ENCODE assay signal across 8 cellular contexts in the genomic region with DNA sequence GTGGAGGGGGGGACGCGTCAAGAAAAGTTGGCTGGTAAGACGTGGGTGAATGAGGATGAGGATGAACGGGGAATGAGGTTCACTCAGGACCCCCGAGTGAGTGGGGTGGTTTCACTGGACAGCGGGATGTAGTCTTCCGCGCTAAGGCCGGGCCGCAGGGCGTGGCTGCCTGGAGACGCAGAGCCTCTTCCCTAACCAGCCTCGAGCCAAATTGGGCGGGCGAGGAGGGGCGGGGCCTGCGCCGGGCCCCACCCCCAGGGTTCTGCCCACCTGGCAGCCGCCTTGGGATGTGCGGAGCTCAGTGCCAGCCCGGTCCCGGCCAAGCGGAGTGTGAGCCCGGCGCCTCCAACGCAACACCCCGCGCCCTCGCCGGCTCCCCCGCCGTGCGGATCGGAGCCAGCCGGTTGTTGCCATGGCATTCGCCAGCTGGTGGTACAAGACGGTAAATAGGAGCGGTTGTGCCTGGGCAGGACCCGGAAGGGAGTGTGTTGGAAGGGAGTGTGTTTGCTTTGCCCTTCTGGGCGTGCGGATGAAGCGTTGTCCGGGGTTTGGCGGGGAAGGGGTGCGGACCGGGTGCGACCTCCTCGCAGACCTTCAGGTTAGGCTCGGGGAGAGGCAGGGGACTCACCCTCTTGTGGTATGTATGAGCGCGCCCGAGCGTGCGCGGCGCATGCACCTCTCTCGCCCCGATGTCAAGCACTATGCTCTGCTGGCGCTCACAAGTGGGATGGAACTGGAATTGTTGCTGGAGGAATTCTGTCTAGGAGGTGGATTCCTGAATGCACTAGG. TPM values are rescaled to one million over a fixed set of nuclear protein-coding genes. Genes with fewer than 3 reads are reported as not detected.
DNase-seq lines count a peak whose midpoint lies in the region; ATAC-seq and TF ChIP-seq lines count a peak whose summit lies in the region.

No MANE protein-coding gene starts in this region.

- DNase-seq in AG04450 (ENCODE audit: low read depth, low spot score) (peak; percentile 47), NCI-H2196 (lab: John Stamatoyannopoulos, UW; ENCODE audit: unreplicated experiment) (peak; percentile 68), choroid plexus epithelial cell (ENCODE audit: low read depth) (peak; percentile 86), left colon (peak; percentile 94 to 95)
- peak; percentile 92 for DNase-seq in activated CD4-positive, alpha-beta T cell treated with anti-CD3 and anti-CD28 coated beads for 36 hours
- DNase-seq in stimulated activated CD4-positive, alpha-beta T cell treated with anti-CD3 and anti-CD28 coated beads, Interleukin-1b, Interleukin-23, amount 100 ng/mL, for 48 hours, result peak; percentile 85

- TF ChIP-seq CTCF in AG04450 (IDR thresholded peaks at IDR 0.05; ENCODE audit: low read depth, low read length) (peak; percentile 11; the same call in 1 of the 2 replicates), choroid plexus epithelial cell (conservative IDR thresholded peaks at IDR 0.05; ENCODE audit: low read depth, low read length) (no peak)

- peak overlapping the region; percentile 85 for H3K27ac ChIP-seq in AG04450 (ENCODE audit: low read depth, low read length)

- peak overlapping the region; percentile 89 for H3K4me3 Mint-ChIP-seq in activated CD4-positive, alpha-beta T cell treated with anti-CD3 and anti-CD28 coated beads for 36 hours

- no peaks in the 10 kb centered on the region for H3K27me3 ChIP-seq in AG04450 (ENCODE audit: control insufficient read depth, insufficient read depth, low read length)

- peaks cover 2% of the 10 kb centered on the region for H3K36me3 Mint-ChIP-seq in activated CD4-positive, alpha-beta T cell treated with anti-CD3 and anti-CD28 coated beads for 36 hours (ENCODE audit: low read depth)

- H3K4me3 ChIP-seq in AG04450 (ENCODE audit: low read depth, low read length) (peak overlapping the region; percentile 86), choroid plexus epithelial cell (ENCODE audit: low read depth, low read length) (peak overlapping the region; percentile 91)

- H3K9me3 Mint-ChIP-seq in activated CD4-positive, alpha-beta T cell treated with anti-CD3 and anti-CD28 coated beads for 36 hours (ENCODE audit: low read depth), result no peaks in the 10 kb centered on the region

- H3K27ac Mint-ChIP-seq in activated CD4-positive, alpha-beta T cell treated with anti-CD3 and anti-CD28 coated beads for 36 hours, result peak overlapping the region; percentile 95

- CTCF ChIA-PET in AG04450 (lab: Charles Lee), result interaction anchor here (1.8 to 3.6 kb wide), 2 partner anchors 49 to 318 kb away, joined by 5 to 14 read pairs; no protein-coding TSS in a partner anchor
- CTCF ChIA-PET in activated CD4-positive, alpha-beta T cell treated with anti-CD3 and anti-CD28 coated beads for 36 hours (lab: Charles Lee), result interaction anchor here (0.6 to 1.6 kb wide), 7 partner anchors 9 to 1806 kb away, joined by 3 to 5 read pairs (median 3); no protein-coding TSS in a partner anchor

- peaks cover 32% of the 10 kb centered on the region for H3K4me1 Mint-ChIP-seq in activated CD4-positive, alpha-beta T cell treated with anti-CD3 and anti-CD28 coated beads for 36 hours

- POLR2A ChIA-PET in AG04450 (lab: Yijun Ruan, JAX), result interaction anchor here (1.0 to 2.3 kb wide), 5 partner anchors 14 to 49 kb away, joined by 3 to 13 read pairs (median 6); no protein-coding TSS in a partner anchor
- POLR2A ChIA-PET in activated CD4-positive, alpha-beta T cell treated with anti-CD3 and anti-CD28 coated beads for 36 hours (lab: Charles Lee), result interaction anchor here (1.3 to 1.7 kb wide), 2 partner anchors 38 to 40 kb away, joined by 8 to 9 read pairs; no protein-coding TSS in a partner anchor

- intact Hi-C loops in activated CD4-positive, alpha-beta T cell treated with anti-CD3 and anti-CD28 coated beads for 36 hours (cut with DNase I, micrococcal nuclease), result loop anchor here (1.0 to 10.0 kb wide), 16 partner anchors 25 to 1017 kb away; a partner anchor contains a TSS
- intact Hi-C loops in left colon (cut with DNase I, micrococcal nuclease), result no loop called here

- no peaks in the 10 kb centered on the region; the same call in 1 of the 2 replicates for H3K9me3 ChIP-seq in AG04450 (ENCODE audit: control insufficient read depth, insufficient read depth, low read length)

- peaks cover 6% of the 10 kb centered on the region for H3K27me3 Mint-ChIP-seq in activated CD4-positive, alpha-beta T cell treated with anti-CD3 and anti-CD28 coated beads for 36 hours

- ATAC-seq in GM18868 (IDR thresholded peaks at IDR 0.05; ENCODE audit: unreplicated experiment) (peak; percentile 81), HG03097 (IDR thresholded peaks at IDR 0.05; ENCODE audit: low FRiP score, unreplicated experiment) (peak; percentile 67), left colon (peak; percentile 76)
- peak; percentile 80 for ATAC-seq in activated CD4-positive, alpha-beta T cell treated with anti-CD3 and anti-CD28 coated beads for 36 hours

RNA-seq across cellular contexts. Expression of a gene that starts 0.7 kb away (rescaled TPM):
- polyA plus RNA-seq in AG04450 (2011; rRNA removed), result 145 and 191 TPM in 2 replicates
- 106 and 137 TPM in 2 replicates for polyA minus RNA-seq in AG04450 (2011; rRNA and poly(A)+ RNA removed)
- total RNA-seq in activated CD4-positive, alpha-beta T cell treated with anti-CD3 and anti-CD28 coated beads for 36 hours, result 100 to 1,000 TPM; 136 to 211 TPM
- total RNA-seq in left colon, result 100 to 1,000 TPM; 399 TPM

Comparison
In these comparisons a context has a peak if more than half of its experiments do, and no peak if none do; other contexts are left out.
1. Peak in every context shown above with its lines: DNase-seq, ATAC-seq, H3K4me3 ChIP-seq and H3K27ac ChIP-seq.
2. intact Hi-C loops: an anchor here in activated CD4-positive, alpha-beta T cell treated with anti-CD3 and anti-CD28 coated beads for 36 hours (1.0 to 10.0 kb wide); none called in left colon.